Comparison of ENCODE assay signal across 16 cellular contexts in the genomic region with DNA sequence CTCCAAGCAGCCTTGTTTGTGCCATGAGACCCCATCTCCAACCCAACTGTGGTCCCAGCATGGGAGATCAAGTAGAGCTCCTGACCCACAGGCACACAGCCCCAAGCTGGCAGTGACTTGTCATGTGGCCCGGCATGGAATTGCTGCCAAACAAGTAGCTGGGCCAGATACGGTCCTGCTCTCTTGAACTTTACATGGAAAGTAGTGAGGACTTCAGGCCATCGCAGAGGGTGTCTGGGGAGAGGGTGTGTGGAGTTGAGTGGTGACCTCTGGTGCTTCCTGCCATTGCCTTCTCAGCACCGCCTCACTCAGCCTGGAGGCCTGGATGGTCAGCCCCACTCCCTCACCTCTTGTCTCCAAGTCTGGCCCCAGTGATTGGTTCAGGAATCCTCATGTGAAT. TPM values are rescaled to one million over a fixed set of nuclear protein-coding genes. Genes with fewer than 3 reads are reported as not detected.
DNase-seq lines count a peak whose midpoint lies in the region; ATAC-seq and TF ChIP-seq lines count a peak whose summit lies in the region.
"Had no signal": no experiment of that assay in that cellular context is flagged by ENCODE, and none has a peak within 500 bp of the region (broad histone marks: within the 10 kb centered on the region; RNA-seq: fewer than 3 reads in every experiment).

No MANE protein-coding gene starts in this region.

- WGBS in thyroid gland, 2 donors = 58 to 63% methylated on average over 4 of the region's 4 CpGs
- 73 to 82% methylated on average over 3 of the region's 4 CpGs for WGBS in esophagus squamous epithelium, 2 donors

- H3K4me1 ChIP-seq in right atrium auricular region (peaks cover 0 to 23% of the 10 kb centered on the region in 2 donors), thyroid gland (no peaks in the 10 kb centered on the region), esophagus squamous epithelium (no peaks in the 10 kb centered on the region)
- H3K4me1 ChIP-seq: Caco-2 had no signal

- H3K9me3 ChIP-seq in right atrium auricular region = no peaks in the 10 kb centered on the region
- H3K9me3 ChIP-seq in thyroid gland = no peaks in the 10 kb centered on the region
- no peaks in the 10 kb centered on the region for H3K9me3 ChIP-seq in esophagus squamous epithelium
- H3K9me3 ChIP-seq: BLaER1, Caco-2 had no signal

- H3K4me3 ChIP-seq in right atrium auricular region (no peak overlapping the region), thyroid gland (replicated peaks in 1 of 3) (no peak overlapping the region), esophagus squamous epithelium (no peak overlapping the region)
- H3K4me3 ChIP-seq: BLaER1, GM12878 had no signal

- peak; percentile 62 for DNase-seq in Right ventricle myocardium inferior (ENCODE audit: missing footprints)
- no peak for DNase-seq in cardiac septum (ENCODE audit: low spot score)
- no peak for DNase-seq in right atrium auricular region (ENCODE audit: low spot score)
- DNase-seq in posterior vena cava (ENCODE audit: low spot score) = peak; percentile 79
- peak; percentile 51 to 61 for DNase-seq in thyroid gland
- no peak for DNase-seq in islet precursor cell
- DNase-seq in esophagus squamous epithelium (lab: John Stamatoyannopoulos, UW) = no peak
- no peak for DNase-seq in DMS53 (lab: John Stamatoyannopoulos, UW)
- DNase-seq: AML-193; Caco-2; CD8-positive, alpha-beta memory T cell; DMS79; HCEC 1CT had no signal

- H3K27ac ChIP-seq in right atrium auricular region (peak overlapping the region; percentile 56 to 61), thyroid gland (no peak overlapping the region), esophagus squamous epithelium (no peak overlapping the region)
- H3K27ac ChIP-seq: 22Rv1, BLaER1 had no signal

- TF ChIP-seq CTCF in right atrium auricular region (IDR thresholded peaks at IDR 0.05) (no peak), thyroid gland (IDR thresholded peaks at IDR 0.05) (no peak), esophagus squamous epithelium (IDR thresholded peaks at IDR 0.05) (no peak)

- H3K27me3 ChIP-seq in right atrium auricular region (no peaks in the 10 kb centered on the region), thyroid gland (no peaks in the 10 kb centered on the region), esophagus squamous epithelium (no peaks in the 10 kb centered on the region)
- H3K27me3 ChIP-seq: BLaER1 had no signal

- intact Hi-C loops in Right ventricle myocardium inferior (cut with DNase I) (no loop called here), cardiac septum (cut with DNase I) (loop anchor here (1.0 kb wide), 1 partner anchor 14 kb away; no protein-coding TSS in a partner anchor), posterior vena cava (cut with DNase I) (no loop called here), thyroid gland (cut with DNase I) (no loop called here), esophagus squamous epithelium (cut with DNase I) (no loop called here)

- peak; percentile 69 for ATAC-seq in Right ventricle myocardium inferior
- ATAC-seq: GM12878 had no signal

- no peak for TF ChIP-seq POLR2A in thyroid gland (IDR thresholded peaks at IDR 0.05)
- TF ChIP-seq POLR2A in esophagus squamous epithelium (IDR thresholded peaks at IDR 0.05) = no peak

- H3K36me3 ChIP-seq in right atrium auricular region (peaks cover 26% of the 10 kb centered on the region), thyroid gland (peaks cover 0 to 10% of the 10 kb centered on the region in 2 donors), esophagus squamous epithelium (peaks cover 5 to 46% (median 23%) of the 10 kb centered on the region in 3 donors)

RNA-seq across cellular contexts. Expression of gene SLC4A3, which starts 10.9 kb away (rescaled TPM):
- total RNA-seq in Right ventricle myocardium inferior = 445 TPM
- 396 TPM for total RNA-seq in cardiac septum
- total RNA-seq in right atrium auricular region = 100 to 1,000 TPM; 270 to 502 TPM
- total RNA-seq in posterior vena cava = 10 to 100 TPM in 1 of 2 donors, 1 to 10 TPM in 1; 6.2 to 10.1 TPM
- 1 to 10 TPM; 1.2 to 3.2 (median 2.8) TPM for total RNA-seq in thyroid gland
- total RNA-seq in esophagus squamous epithelium = 1 to 10 TPM; 1.1 to 4.0 (median 2.2) TPM
- total RNA-seq: GM12878 had no signal

RNA-seq across cellular contexts. Expression of gene STK11IP, which starts 18.9 kb away (rescaled TPM):
- 13.9 TPM for total RNA-seq in Right ventricle myocardium inferior
- total RNA-seq in cardiac septum = 20.2 TPM
- total RNA-seq in right atrium auricular region = 1 to 10 TPM; 5.5 to 6.6 TPM
- 10 to 100 TPM; 18.6 to 22.4 TPM for total RNA-seq in posterior vena cava
- total RNA-seq in thyroid gland = 10 to 100 TPM; 14.6 to 25.0 (median 19.7) TPM
- total RNA-seq in esophagus squamous epithelium = 10 to 100 TPM; 12.3 to 21.3 (median 14.4) TPM

RNA-seq across cellular contexts. Expression of gene INHA, which starts 44.4 kb away (rescaled TPM):
- total RNA-seq in Right ventricle myocardium inferior = 1.9 TPM
- total RNA-seq in cardiac septum = 0.59 TPM
- total RNA-seq in right atrium auricular region = 10 to 100 TPM in 1 of 2 donors, 1 to 10 TPM in 1; 1.0 to 28.3 TPM
- total RNA-seq in posterior vena cava = under 1 TPM in 1 of 2 donors, not detected in 1; 0.37 TPM
- 1 to 10 TPM in 1 of 4 donors, under 1 TPM in 2, not detected in 1; 0.50 to 1.1 (median 0.81) TPM for total RNA-seq in thyroid gland
- not detected for total RNA-seq in esophagus squamous epithelium
- total RNA-seq: CD8-positive, alpha-beta memory T cell; GM12878 had no signal

RNA-seq across cellular contexts. Expression of gene OBSL1, which starts 45.2 kb away (rescaled TPM):
- total RNA-seq in Right ventricle myocardium inferior (158 TPM), cardiac septum (199 TPM), right atrium auricular region (100 to 1,000 TPM; 150 to 157 TPM), posterior vena cava (10 to 100 TPM; 40.7 to 57.7 TPM), thyroid gland (100 to 1,000 TPM; 142 to 200 (median 170) TPM), esophagus squamous epithelium (10 to 100 TPM in 3 of 4 donors, 1 to 10 TPM in 1; 7.0 to 38.9 (median 16.0) TPM)

Comparison
In these comparisons a context has a peak if more than half of its experiments do, and no peak if none do; other contexts are left out.
1. DNase-seq: peak in Right ventricle myocardium inferior (single experiment), posterior vena cava (single experiment) and thyroid gland (2 of 2); none in cardiac septum (single experiment), right atrium auricular region (single experiment), islet precursor cell (single experiment), esophagus squamous epithelium (single experiment) and DMS53 (single experiment).
2. H3K27ac ChIP-seq: peak in right atrium auricular region (2 of 2); none in thyroid gland (0 of 3) and esophagus squamous epithelium (0 of 4).
3. RNA of gene SLC4A3, which starts 10.9 kb away (total RNA-seq): 270 to 502 TPM in right atrium auricular region, 445 TPM in Right ventricle myocardium inferior (single experiment) and 396 TPM in cardiac septum (single experiment); 6.2 to 10.1 TPM in posterior vena cava, 1.2 to 3.2 TPM in thyroid gland and 1.1 to 4.0 TPM in esophagus squamous epithelium; every median in the first group is over 10 times any median in the second.